7 cellular contexts compared by ENCODE assay signal in genomic region chr16:66515543-66516171, GRCh38. TPM values are rescaled to one million over a fixed set of nuclear protein-coding genes. Genes with fewer than 3 reads are reported as not detected.
A peak's percentile ranks its signal among the peaks of the same experiment; 100 is the strongest.
DNase-seq lines count a peak whose midpoint lies in the region; ATAC-seq and TF ChIP-seq lines count a peak whose summit lies in the region.

No MANE protein-coding gene starts in this region.

- H3K4me1 Mint-ChIP-seq in natural killer cell, result peaks cover 47 to 54% of the 10 kb centered on the region in 2 donors

- peak overlapping the region; percentile 99 for H3K27ac Mint-ChIP-seq in natural killer cell

- no peaks in the 10 kb centered on the region for H3K79me2 ChIP-seq in OCI-LY7 (ENCODE audit: insufficient read depth, low read depth, low read length)

- H3K4me3 Mint-ChIP-seq in natural killer cell, result peak overlapping the region; percentile 78

- POLR2A ChIA-PET in OCI-LY7 (lab: Charles Lee), result interaction anchor here (0.6 to 0.7 kb wide), 3 partner anchors 33 to 187 kb away, joined by 3 to 5 read pairs (median 4); no protein-coding TSS in a partner anchor

- H4K20me1 ChIP-seq in OCI-LY7 (ENCODE audit: insufficient read depth, low read length), result no peaks in the 10 kb centered on the region

- peak overlapping the region; percentile 83; the same call in 1 of the 2 replicates for H3K4me2 ChIP-seq in OCI-LY7 (ENCODE audit: low read length)

- no peaks in the 10 kb centered on the region for H3K9me3 ChIP-seq in OCI-LY7 (ENCODE audit: low read length)

- H3K4me3 ChIP-seq in OCI-LY7 (ENCODE audit: low read depth, low read length, poor library complexity, severe bottlenecking) (no peak overlapping the region), coronary artery (peak overlapping the region; percentile 37)

- no peak for ATAC-seq in natural killer cell
- ATAC-seq in GM21786 (IDR thresholded peaks at IDR 0.05; ENCODE audit: unreplicated experiment), result no peak

- peaks cover 30% of the 10 kb centered on the region for H3K4me1 ChIP-seq in OCI-LY7 (ENCODE audit: insufficient read depth, low read length, poor library complexity, severe bottlenecking)

- H3K27ac ChIP-seq in OCI-LY7 (ENCODE audit: low read depth, low read length, poor library complexity, severe bottlenecking) (no peak overlapping the region), coronary artery (peak overlapping the region; percentile 92 to 99)

- peak; percentile 60 for TF ChIP-seq CTCF in GM12874 (IDR thresholded peaks at IDR 0.05; ENCODE audit: insufficient read depth, low read depth, low read length)
- TF ChIP-seq CTCF in OCI-LY7 (conservative IDR thresholded peaks at IDR 0.05; ENCODE audit: low read length), result peak; percentile 67
- TF ChIP-seq CTCF in coronary artery (IDR thresholded peaks at IDR 0.05), result peak; percentile 38
- peak; percentile 36 for TF ChIP-seq CTCF in natural killer cell (IDR thresholded peaks at IDR 0.05)

- no peaks in the 10 kb centered on the region for H3K36me3 ChIP-seq in OCI-LY7 (ENCODE audit: insufficient read depth, low read length)

- no peaks in the 10 kb centered on the region for H3K27me3 Mint-ChIP-seq in natural killer cell (ENCODE audit: low read depth in 2 of 2)

- CTCF ChIA-PET in OCI-LY7 (lab: Charles Lee; ENCODE audit: unreplicated experiment), result no interaction called here

- H2AFZ ChIP-seq in OCI-LY7 (ENCODE audit: low read length), result no peak overlapping the region

- no peaks in the 10 kb centered on the region for H3K9me2 ChIP-seq in OCI-LY7 (ENCODE audit: insufficient read depth, low read length)

- DNase-seq in OCI-LY7 (ENCODE audit: low spot score), result peak; percentile 35
- peak; percentile 82 for DNase-seq in coronary artery (ENCODE audit: low spot score)
- no peak for DNase-seq in natural killer cell
- DNase-seq in DMS79 treated with DMSO at 0.1 percent for 48 hours (lab: John Stamatoyannopoulos, UW), result no peak
- no peak for DNase-seq in NCI-H2081 (lab: John Stamatoyannopoulos, UW)

- no peaks in the 10 kb centered on the region for H3K36me3 Mint-ChIP-seq in natural killer cell

- no peaks in the 10 kb centered on the region for H3K9me3 Mint-ChIP-seq in natural killer cell

- intact Hi-C loops in OCI-LY7 (cut with micrococcal nuclease; ENCODE audit: unreplicated experiment), result loop anchor here (1.0 to 2.0 kb wide), 4 partner anchors 32 to 109 kb away; no protein-coding TSS in a partner anchor
- intact Hi-C loops in natural killer cell (cut with micrococcal nuclease), result loop anchor here (1.0 to 5.0 kb wide), 3 partner anchors 35 to 72 kb away; partner anchors contain the start of gene TK2

- no TSS peak for BruUV-seq in OCI-LY7 (replicated peaks; lab: Mats Ljungman, UMichigan)

RNA-seq across cellular contexts. Expression of gene TK2, which starts 34.3 kb away (rescaled TPM):
- 0.06 and 0.08 TPM in 2 replicates for total RNA-seq in OCI-LY7 (2014; rRNA removed; shearing (Covaris generic))
- total RNA-seq in OCI-LY7 (2022) (1.9 and 2.4 TPM in 2 replicates), natural killer cell (10 to 100 TPM; 18.8 to 25.8 (median 25.1) TPM)

RNA-seq across cellular contexts. Expression of gene CKLF, which starts 36.7 kb away (rescaled TPM):
- 56.6 and 58.3 TPM in 2 replicates for total RNA-seq in OCI-LY7 (2014; rRNA removed; shearing (Covaris generic))
- total RNA-seq in OCI-LY7 (2022), result 98.7 and 109 TPM in 2 replicates
- 10 to 100 TPM; 48.0 to 69.7 (median 54.6) TPM for total RNA-seq in natural killer cell

RNA-seq across cellular contexts. Expression of gene CMTM1, which starts 50.6 kb away (rescaled TPM):
- total RNA-seq in OCI-LY7 (2014; rRNA removed; shearing (Covaris generic)), result 3.8 and 8.5 TPM in 2 replicates
- 10.6 and 10.7 TPM in 2 replicates for total RNA-seq in OCI-LY7 (2022)
- 1 to 10 TPM; 4.4 to 8.5 (median 7.8) TPM for total RNA-seq in natural killer cell

Comparison
In these comparisons a context has a peak if more than half of its experiments do, and no peak if none do; other contexts are left out.
1. DNase-seq: peak in OCI-LY7 (single experiment) and coronary artery (single experiment); none in natural killer cell (single experiment), DMS79 treated with DMSO at 0.1 percent for 48 hours (single experiment) and NCI-H2081 (0 of 2).
2. RNA of gene TK2, which starts 34.3 kb away (total RNA-seq): 18.8 to 25.8 TPM in natural killer cell; 0.06 to 2.4 TPM in OCI-LY7; every median in the first group is over 4 times any median in the second.
3. Peak in every context shown above with its lines, with median percentiles within 50 percentile points of each other: CTCF ChIP-seq.